Comparison of ENCODE assay signal across 16 cellular contexts in the genomic region with DNA sequence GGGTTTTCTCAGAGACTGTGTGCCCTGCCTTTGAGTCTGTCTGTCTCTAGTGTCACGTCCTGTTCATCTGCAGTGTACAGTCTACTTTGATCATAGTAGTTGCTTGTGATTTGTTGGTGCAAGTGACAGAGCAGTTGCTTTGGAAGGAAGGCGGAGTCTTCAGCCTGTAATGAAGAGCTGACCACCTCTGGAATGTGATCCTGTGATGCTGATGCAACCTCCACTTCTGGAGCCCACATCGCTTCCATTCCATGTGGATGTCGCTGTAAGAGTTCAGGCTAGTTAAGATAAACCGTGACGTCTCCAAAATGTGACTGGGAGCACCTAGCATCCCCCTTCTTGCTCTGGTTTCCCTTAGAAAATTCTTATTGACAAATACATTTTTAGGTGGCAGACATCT. TPM values are rescaled to one million over a fixed set of nuclear protein-coding genes. Genes with fewer than 3 reads are reported as not detected.
"Had no signal": no experiment of that assay in that cellular context is flagged by ENCODE, and none has a peak within 500 bp of the region (broad histone marks: within the 10 kb centered on the region; RNA-seq: fewer than 3 reads in every experiment).

No MANE protein-coding gene starts in this region.

- H3K27me3 ChIP-seq: ascending aorta, foreskin keratinocyte, transverse colon had no signal

- H3K4me3 ChIP-seq: ascending aorta, transverse colon had no signal

- H3K27ac ChIP-seq: ascending aorta, foreskin keratinocyte, transverse colon had no signal

- ATAC-seq: activated naive CD8-positive, alpha-beta T cell treated with anti-CD3 and anti-CD28 coated beads, Interleukin-2, amount 50 U/mL, for 24 hours; esophagus mucosa; foreskin keratinocyte; left ventricle myocardium superior; natural killer cell treated with Interleukin-12 subunit alpha and Interleukin-12 subunit beta and Interleukin-15 and Interleukin-18, amount 100 ng/mL, for 72 hours; right cardiac atrium; stimulated activated naive CD8-positive, alpha-beta T cell treated with anti-CD3 and anti-CD28 coated beads, Interleukin-15, Interleukin-2, amounts not matched to agents 100 U/mL and 50 U/mL, for 24 hours had no signal

- H3K4me1 ChIP-seq: foreskin keratinocyte had no signal

- DNase-seq: activated CD4-positive, alpha-beta T cell treated with anti-CD3 and anti-CD28 coated beads, Interleukin-2, amount 50 U/mL, for 48 hours; activated CD4-positive, CD25-positive, alpha-beta regulatory T cell treated with anti-CD3 and anti-CD28 coated beads, Interleukin-2, amount 50 U/mL, for 72 hours; activated naive CD4-positive, alpha-beta T cell treated with anti-CD3 and anti-CD28 coated beads for 36 hours; activated naive CD8-positive, alpha-beta T cell treated with anti-CD3 and anti-CD28 coated beads, Interleukin-2, amount 50 U/mL, for 24 hours; foreskin keratinocyte; glutamatergic neuron; kidney glomerular epithelial cell; left ventricle myocardium superior; nucleus accumbens; posterior cingulate gyrus; right cardiac atrium; stimulated activated naive CD8-positive, alpha-beta T cell treated with anti-CD3 and anti-CD28 coated beads, Interleukin-15, Interleukin-2, amounts not matched to agents 100 U/mL and 50 U/mL, for 24 hours; transverse colon had no signal

- H3K36me3 ChIP-seq: ascending aorta, transverse colon had no signal

RNA-seq across cellular contexts. Expression of a gene that starts 51.8 kb away (rescaled TPM):
- total RNA-seq: foreskin keratinocyte had no signal
